Comparison of ENCODE assay signal across 8 cellular contexts in genomic region chr3:149128856-149129255, GRCh38. TPM values are rescaled to one million over a fixed set of nuclear protein-coding genes. Genes with fewer than 3 reads are reported as not detected.
DNase-seq lines count a peak whose midpoint lies in the region; ATAC-seq and TF ChIP-seq lines count a peak whose summit lies in the region.

No MANE protein-coding gene starts in this region.

- DNase-seq in activated naive CD4-positive, alpha-beta T cell treated with anti-CD3 and anti-CD28 coated beads, Interleukin-2, amount 50 U/mL, for 72 hours (ENCODE audit: low spot score in 2 of 2) = no peak
- DNase-seq in thyroid gland (no peak), KBM-7 (no peak), C1 segment of cervical spinal cord (lab: John Stamatoyannopoulos, UW) (no peak)

- H3K27me3 ChIP-seq in layer of hippocampus (ENCODE audit: control insufficient read depth, insufficient read depth, low read length) (no peaks in the 10 kb centered on the region), thyroid gland (no peaks in the 10 kb centered on the region)

- H3K4me1 ChIP-seq in thyroid gland = peaks cover 23 to 24% of the 10 kb centered on the region in 2 donors

- TF ChIP-seq CTCF in thyroid gland (IDR thresholded peaks at IDR 0.05) = no peak

- H3K36me3 ChIP-seq in thyroid gland = no peaks in the 10 kb centered on the region

- H3K36me3 Mint-ChIP-seq in activated naive CD4-positive, alpha-beta T cell treated with anti-CD3 and anti-CD28 coated beads, Interleukin-2, amount 50 U/mL, for 24 hours = peaks cover 3% of the 10 kb centered on the region
- peaks cover 20 to 22% of the 10 kb centered on the region in 2 donors for H3K36me3 Mint-ChIP-seq in activated naive CD4-positive, alpha-beta T cell treated with anti-CD3 and anti-CD28 coated beads, Interleukin-2, amount 50 U/mL, for 72 hours
- H3K36me3 Mint-ChIP-seq in activated T-helper 17 cell treated with anti-CD3 and anti-CD28 coated beads, Interleukin-2, amount 50 U/mL, for 72 hours (ENCODE audit: low read depth) = peaks cover 7% of the 10 kb centered on the region

- H3K9me3 ChIP-seq in thyroid gland = no peaks in the 10 kb centered on the region

- no peak for ATAC-seq in activated naive CD4-positive, alpha-beta T cell treated with anti-CD3 and anti-CD28 coated beads, Interleukin-2, amount 50 U/mL, for 72 hours
- no peak for ATAC-seq in activated T-helper 17 cell treated with anti-CD3 and anti-CD28 coated beads, Interleukin-2, amount 50 U/mL, for 72 hours (replicated peaks)
- no peak for ATAC-seq in GM18498 (IDR thresholded peaks at IDR 0.05; ENCODE audit: unreplicated experiment)

- H3K4me3 Mint-ChIP-seq in activated naive CD4-positive, alpha-beta T cell treated with anti-CD3 and anti-CD28 coated beads, Interleukin-2, amount 50 U/mL, for 24 hours = peak overlapping the region; percentile 97
- peak overlapping the region; percentile 92 for H3K4me3 Mint-ChIP-seq in activated T-helper 17 cell treated with anti-CD3 and anti-CD28 coated beads, Interleukin-2, amount 50 U/mL, for 72 hours

- TF ChIP-seq POLR2A in thyroid gland (IDR thresholded peaks at IDR 0.05) = no peak

- peak overlapping the region in 2 of 3 donors; percentile 90 to 94 for H3K4me3 ChIP-seq in thyroid gland (replicated peaks in 1 of 3)

- H3K27me3 Mint-ChIP-seq in activated naive CD4-positive, alpha-beta T cell treated with anti-CD3 and anti-CD28 coated beads, Interleukin-2, amount 50 U/mL, for 24 hours = no peaks in the 10 kb centered on the region
- peaks cover 13% of the 10 kb centered on the region for H3K27me3 Mint-ChIP-seq in activated T-helper 17 cell treated with anti-CD3 and anti-CD28 coated beads, Interleukin-2, amount 50 U/mL, for 72 hours

- WGBS in thyroid gland, 2 donors = 24 to 34% methylated on average over 5 of the region's 5 CpGs

- no peaks in the 10 kb centered on the region for H3K9me3 Mint-ChIP-seq in activated naive CD4-positive, alpha-beta T cell treated with anti-CD3 and anti-CD28 coated beads, Interleukin-2, amount 50 U/mL, for 24 hours
- H3K9me3 Mint-ChIP-seq in activated naive CD4-positive, alpha-beta T cell treated with anti-CD3 and anti-CD28 coated beads, Interleukin-2, amount 50 U/mL, for 72 hours = no peaks in the 10 kb centered on the region
- no peaks in the 10 kb centered on the region for H3K9me3 Mint-ChIP-seq in activated T-helper 17 cell treated with anti-CD3 and anti-CD28 coated beads, Interleukin-2, amount 50 U/mL, for 72 hours

- in situ Hi-C loops in KBM-7 (cut with MboI; ENCODE audit: low pct_unique_long_range_greater_than_20kb, low sequenced_read_pairs) = no loop called here

- intact Hi-C loops in thyroid gland (cut with DNase I) = no loop called here

- peak overlapping the region; percentile 37 for H3K27ac Mint-ChIP-seq in activated naive CD4-positive, alpha-beta T cell treated with anti-CD3 and anti-CD28 coated beads, Interleukin-2, amount 50 U/mL, for 24 hours
- H3K27ac Mint-ChIP-seq in activated naive CD4-positive, alpha-beta T cell treated with anti-CD3 and anti-CD28 coated beads, Interleukin-2, amount 50 U/mL, for 72 hours = peak overlapping the region in 1 of 2 donors; percentile 83
- H3K27ac Mint-ChIP-seq in activated T-helper 17 cell treated with anti-CD3 and anti-CD28 coated beads, Interleukin-2, amount 50 U/mL, for 72 hours = peak overlapping the region; percentile 76

- peaks cover 37% of the 10 kb centered on the region for H3K4me1 Mint-ChIP-seq in activated naive CD4-positive, alpha-beta T cell treated with anti-CD3 and anti-CD28 coated beads, Interleukin-2, amount 50 U/mL, for 24 hours
- H3K4me1 Mint-ChIP-seq in activated T-helper 17 cell treated with anti-CD3 and anti-CD28 coated beads, Interleukin-2, amount 50 U/mL, for 72 hours = peaks cover 14% of the 10 kb centered on the region

- peak overlapping the region; percentile 52 for H3K27ac ChIP-seq in layer of hippocampus (ENCODE audit: low read depth, low read length)
- H3K27ac ChIP-seq in thyroid gland = peak overlapping the region; percentile 38 to 91 (median 85)

RNA-seq across cellular contexts. Expression of gene HPS3, which starts 0.6 kb away (rescaled TPM):
- 10 to 100 TPM; 22.3 to 23.2 TPM for total RNA-seq in activated naive CD4-positive, alpha-beta T cell treated with anti-CD3 and anti-CD28 coated beads, Interleukin-2, amount 50 U/mL, for 72 hours
- total RNA-seq in activated T-helper 17 cell treated with anti-CD3 and anti-CD28 coated beads, Interleukin-2, amount 50 U/mL, for 72 hours = 10 to 100 TPM; 24.0 to 24.7 TPM
- 10 to 100 TPM; 23.0 to 27.9 (median 24.4) TPM for total RNA-seq in thyroid gland

RNA-seq across cellular contexts. Expression of gene HLTF, which starts 42.5 kb away (rescaled TPM):
- total RNA-seq in activated naive CD4-positive, alpha-beta T cell treated with anti-CD3 and anti-CD28 coated beads, Interleukin-2, amount 50 U/mL, for 72 hours = 10 to 100 TPM; 24.9 to 35.8 TPM
- total RNA-seq in activated T-helper 17 cell treated with anti-CD3 and anti-CD28 coated beads, Interleukin-2, amount 50 U/mL, for 72 hours = 10 to 100 TPM; 24.5 to 28.2 TPM
- total RNA-seq in thyroid gland = 10 to 100 TPM; 40.9 to 53.1 (median 47.7) TPM
